ENCODE assay signal across 8 cellular contexts in genomic region chr7:128841961-128842673, GRCh38. TPM values are rescaled to one million over a fixed set of nuclear protein-coding genes. Genes with fewer than 3 reads are reported as not detected.
DNase-seq lines count a peak whose midpoint lies in the region; ATAC-seq, FAIRE-seq and TF ChIP-seq lines count a peak whose summit lies in the region.

No MANE protein-coding gene starts in this region.

- no peak overlapping the region for H3K4me3 ChIP-seq in HEK293 (ENCODE audit: low read depth, low read length)
- no peak overlapping the region; a peak in 1 of 6 replicates for H3K4me3 ChIP-seq in HepG2 (replicated peaks in 1 of 3; ENCODE audit: insufficient read depth in 1 of 3, low read depth in 2 of 3, low read length in 3 of 3)

- no peaks in the 10 kb centered on the region for H3K9me3 ChIP-seq in HEK293 (ENCODE audit: control insufficient read depth, insufficient read depth, low read depth, low read length)
- no peaks in the 10 kb centered on the region for H3K9me3 ChIP-seq in HepG2 (ENCODE audit: low read length)

- DNase-seq in AG20443 (ENCODE audit: low spot score), result peak; percentile 76
- peak in 4 of 5 experiments; percentile 20 to 62 (median 42) for DNase-seq in T-helper 2 cell
- DNase-seq in HepG2 (ENCODE audit: low spot score), result no peak
- DNase-seq in stimulated activated CD8-positive, alpha-beta memory T cell treated with anti-CD3 and anti-CD28 coated beads, Interleukin-2, amount 100 ng/mL, for 48 hours (ENCODE audit: low read depth in 2 of 2), result peak; percentile 41 to 57
- DNase-seq in Ammon's horn (ENCODE audit: low spot score), result no peak
- no peak for DNase-seq in GOT3 (lab: John Stamatoyannopoulos, UW)

- 0 out of 2 replicates have a peak, but pooled peaks have one; percentile 40 for TF ChIP-seq RAD21 in HepG2 (CRISPR knock-in tag; IDR thresholded peaks at IDR 0.05)

- H3K4me2 ChIP-seq in HepG2 (ENCODE audit: low read depth, low read length), result peak overlapping the region; percentile 36; the same call in 1 of the 2 replicates

- H3K79me2 ChIP-seq in HepG2 (ENCODE audit: insufficient read depth, low read length), result no peaks in the 10 kb centered on the region

- peak overlapping the region in 1 of 5 experiments; percentile 41 for H3K27ac Mint-ChIP-seq in brain

- intact Hi-C loops in HepG2 (cut with micrococcal nuclease; ENCODE audit: unreplicated experiment), result no loop called here

- no TSS peak for BruUV-seq in HepG2 (replicated peaks; lab: Mats Ljungman, UMichigan)

- no peak overlapping the region for H3K4me3 Mint-ChIP-seq in brain

- no peaks in the 10 kb centered on the region for H4K20me1 ChIP-seq in HepG2 (ENCODE audit: insufficient read depth, low read length)

- CTCF ChIA-PET in HEK293 (lab: Yijun Ruan, JAX) (interaction anchor here (0.6 to 3.1 kb wide), 12 partner anchors 8 to 445 kb away, joined by 3 to 17 read pairs (median 4); partner anchors contain the start of gene ATP6V1F), HepG2 (lab: Yijun Ruan, JAX; ENCODE audit: low intra/inter-chr PET ratio, low total read pairs) (interaction anchor here (1.6 to 3.0 kb wide), 3 partner anchors 33 to 42 kb away, joined by 6 to 13 read pairs (median 11); no protein-coding TSS in a partner anchor)

- H3K27me3 Mint-ChIP-seq in brain, result peaks cover 3% of the 10 kb centered on the region

- in situ Hi-C loops in HepG2 (cut with HindIII; ENCODE audit: extremely low pct_ligation_motif_present, low pct_unique_long_range_greater_than_20kb), result no loop called here

- WGBS in HepG2 (ENCODE audit: low lambda C conversion rate), result 58% methylated on average over 17 of the region's 35 CpGs

- no peak for FAIRE-seq in HepG2 (lab: Jason Lieb, UNC)

- TF ChIP-seq POLR2A in HepG2 (IDR thresholded peaks at IDR 0.05; ENCODE audit: insufficient read depth in 1 of 2, low read depth in 2 of 2, low read length in 2 of 2), result no peak

- H3K9ac ChIP-seq in HepG2 (ENCODE audit: insufficient read depth, low read depth, low read length), result no peak overlapping the region

- no peaks in the 10 kb centered on the region for H3K4me1 Mint-ChIP-seq in brain

- H2AFZ ChIP-seq in HepG2 (ENCODE audit: low read length), result no peak overlapping the region

- H3K36me3 ChIP-seq in HEK293 (ENCODE audit: control insufficient read depth in 2 of 2, insufficient read depth in 1 of 2, low read length in 2 of 2) (peaks cover 0 to 98% of the 10 kb centered on the region in 2 experiments; a peak in 1 of 3 replicates), HepG2 (replicated peaks in 1 of 2; ENCODE audit: control insufficient read depth in 1 of 2, insufficient read depth in 2 of 2, low read length in 2 of 2) (no peaks in the 10 kb centered on the region)

- peak; percentile 72; the same call in 1 of the 2 replicates for TF ChIP-seq CTCF in HEK293 (tag by site-specific recombination; IDR thresholded peaks at IDR 0.05)
- TF ChIP-seq CTCF in brain (conservative IDR thresholded peaks at IDR 0.05), result peak; percentile 60 to 87
- TF ChIP-seq CTCF in HepG2 (CRISPR knock-in tag; IDR thresholded peaks at IDR 0.05), result peak; percentile 68

- H3K27ac ChIP-seq in HEK293 (ENCODE audit: extremely low read depth, low read depth, low read length), result no peak overlapping the region
- H3K27ac ChIP-seq in HepG2 (ENCODE audit: extremely low read length, insufficient read depth, low read length), result no peak overlapping the region

- TF ChIP-seq EP300 in HepG2 (IDR thresholded peaks at IDR 0.05; ENCODE audit: low read depth in 2 of 2, low read length in 2 of 2) (no peak), HepG2 (CRISPR knock-in tag; IDR thresholded peaks at IDR 0.05; ENCODE audit: borderline replicate concordance) (no peak)

- POLR2A ChIA-PET in HEK293 (lab: Yijun Ruan, JAX), result no interaction called here
- POLR2A ChIA-PET in HepG2 (lab: Yijun Ruan, JAX), result no interaction called here

- peaks cover 29% of the 10 kb centered on the region for H3K36me3 Mint-ChIP-seq in brain

- ATAC-seq in HepG2, result peak; percentile 64

- peaks cover 5 to 15% of the 10 kb centered on the region in 2 experiments; a peak in 2 of 5 replicates for H3K27me3 ChIP-seq in HepG2 (ENCODE audit: control insufficient read depth in 1 of 2, insufficient read depth in 2 of 2, low read length in 2 of 2)

- H3K4me1 ChIP-seq in HEK293 (ENCODE audit: control insufficient read depth, insufficient read depth, low read length) (no peaks in the 10 kb centered on the region), HepG2 (ENCODE audit: insufficient read depth, low read length) (peaks cover 11% of the 10 kb centered on the region)

- H3K9me3 Mint-ChIP-seq in brain, result no peaks in the 10 kb centered on the region

RNA-seq across cellular contexts. Expression of gene FLNC, which starts 11.9 kb away (rescaled TPM):
- polyA plus RNA-seq in brain (ENCODE audit: insufficient read depth, low read depth, low replicate concordance) (7.8 TPM), HepG2 (2011; rRNA removed) (0.01 TPM in 1 of 2 replicates, not detected in the other)
- 0.01 and 0.02 TPM in 2 replicates for total RNA-seq in HepG2 (2016; rRNA removed; fragmentation: Illumina TruSeq; extraction: Trizol)
- total RNA-seq in HepG2 (2016; cell fraction: cytosol; rRNA removed; fragmentation: Illumina TruSeq; extraction: Trizol; ENCODE audit: low read depth), result not detected in 2 replicates
- total RNA-seq in HepG2 (2016; cell fraction: insoluble cytoplasmic fraction; rRNA removed; fragmentation: Illumina TruSeq; extraction: Trizol), result under 0.01 TPM in 1 of 2 replicates, not detected in the other
- total RNA-seq in HepG2 (2016; cell fraction: membrane; rRNA removed; fragmentation: Illumina TruSeq; extraction: Trizol), result not detected in 2 replicates
- 0.06 TPM in 1 of 2 replicates, not detected in the other for total RNA-seq in HepG2 (2016; cell fraction: nucleus; rRNA removed; fragmentation: Illumina TruSeq; extraction: Trizol)
- polyA plus RNA-seq in HepG2 (2011; cell fraction: cytosol; rRNA removed), result 0.01 TPM in 2 replicates
- 0.02 and 0.05 TPM in 2 replicates for polyA plus RNA-seq in HepG2 (2011; cell fraction: nucleus; rRNA removed)
- polyA plus RNA-seq in HepG2 (2012), result 0.01 TPM in 1 of 2 replicates, not detected in the other
- not detected in 2 replicates for polyA plus RNA-seq in HepG2 (2016; cell fraction: cytosol; fragmentation: Illumina TruSeq; extraction: Trizol; ENCODE audit: low read depth)
- polyA plus RNA-seq in HepG2 (2016; cell fraction: insoluble cytoplasmic fraction; fragmentation: Illumina TruSeq; extraction: Trizol; ENCODE audit: low read depth), result not detected in 2 replicates
- polyA plus RNA-seq in HepG2 (2016; cell fraction: membrane; fragmentation: Illumina TruSeq; extraction: Trizol; ENCODE audit: low read depth), result not detected in 2 replicates
- not detected in 2 replicates for polyA plus RNA-seq in HepG2 (2016; cell fraction: nucleus; fragmentation: Illumina TruSeq; extraction: Trizol; ENCODE audit: insufficient read depth, low read depth)
- polyA minus RNA-seq in HepG2 (2011; rRNA and poly(A)+ RNA removed; ENCODE audit: low replicate concordance), result 0.16 and 0.19 TPM in 2 replicates
- 0.09 and 0.10 TPM in 2 replicates for polyA minus RNA-seq in HepG2 (2011; cell fraction: cytosol; rRNA and poly(A)+ RNA removed)
- under 0.01 TPM in 1 of 2 replicates, not detected in the other for polyA minus RNA-seq in HepG2 (2011; cell fraction: nucleus; rRNA and poly(A)+ RNA removed)

RNA-seq across cellular contexts. Expression of gene ATP6V1F, which starts 20.5 kb away (rescaled TPM):
- polyA plus RNA-seq in brain (ENCODE audit: insufficient read depth, low read depth, low replicate concordance), result 392 TPM
- 87.2 and 107 TPM in 2 replicates for total RNA-seq in HepG2 (2016; rRNA removed; fragmentation: Illumina TruSeq; extraction: Trizol)
- total RNA-seq in HepG2 (2016; cell fraction: cytosol; rRNA removed; fragmentation: Illumina TruSeq; extraction: Trizol; ENCODE audit: low read depth), result 91.7 and 127 TPM in 2 replicates
- 86.6 and 128 TPM in 2 replicates for total RNA-seq in HepG2 (2016; cell fraction: insoluble cytoplasmic fraction; rRNA removed; fragmentation: Illumina TruSeq; extraction: Trizol)
- total RNA-seq in HepG2 (2016; cell fraction: membrane; rRNA removed; fragmentation: Illumina TruSeq; extraction: Trizol), result 87.9 and 101 TPM in 2 replicates
- 29.8 and 31.5 TPM in 2 replicates for total RNA-seq in HepG2 (2016; cell fraction: nucleus; rRNA removed; fragmentation: Illumina TruSeq; extraction: Trizol)
- 132 and 144 TPM in 2 replicates for polyA plus RNA-seq in HepG2 (2011; rRNA removed)
- polyA plus RNA-seq in HepG2 (2011; cell fraction: cytosol; rRNA removed), result 149 and 216 TPM in 2 replicates
- 54.3 and 63.6 TPM in 2 replicates for polyA plus RNA-seq in HepG2 (2011; cell fraction: nucleus; rRNA removed)
- 127 and 131 TPM in 2 replicates for polyA plus RNA-seq in HepG2 (2012)
- 134 and 154 TPM in 2 replicates for polyA plus RNA-seq in HepG2 (2016; cell fraction: cytosol; fragmentation: Illumina TruSeq; extraction: Trizol; ENCODE audit: low read depth)
- 186 and 188 TPM in 2 replicates for polyA plus RNA-seq in HepG2 (2016; cell fraction: insoluble cytoplasmic fraction; fragmentation: Illumina TruSeq; extraction: Trizol; ENCODE audit: low read depth)
- polyA plus RNA-seq in HepG2 (2016; cell fraction: membrane; fragmentation: Illumina TruSeq; extraction: Trizol; ENCODE audit: low read depth), result 130 and 137 TPM in 2 replicates
- 74.2 and 75.8 TPM in 2 replicates for polyA plus RNA-seq in HepG2 (2016; cell fraction: nucleus; fragmentation: Illumina TruSeq; extraction: Trizol; ENCODE audit: insufficient read depth, low read depth)
- 39.4 and 64.2 TPM in 2 replicates for polyA minus RNA-seq in HepG2 (2011; rRNA and poly(A)+ RNA removed; ENCODE audit: low replicate concordance)
- polyA minus RNA-seq in HepG2 (2011; cell fraction: cytosol; rRNA and poly(A)+ RNA removed), result 18.0 and 20.1 TPM in 2 replicates
- polyA minus RNA-seq in HepG2 (2011; cell fraction: nucleus; rRNA and poly(A)+ RNA removed), result 9.9 and 10.6 TPM in 2 replicates

RNA-seq across cellular contexts. Expression of gene CCDC136, which starts 50.3 kb away (rescaled TPM):
- polyA plus RNA-seq in brain (ENCODE audit: insufficient read depth, low read depth, low replicate concordance) (33.2 TPM), HepG2 (2011; rRNA removed) (0.38 and 0.47 TPM in 2 replicates)
- 0.04 TPM in 1 of 2 replicates, not detected in the other for total RNA-seq in HepG2 (2016; rRNA removed; fragmentation: Illumina TruSeq; extraction: Trizol)
- not detected in 2 replicates for total RNA-seq in HepG2 (2016; cell fraction: cytosol; rRNA removed; fragmentation: Illumina TruSeq; extraction: Trizol; ENCODE audit: low read depth)
- total RNA-seq in HepG2 (2016; cell fraction: insoluble cytoplasmic fraction; rRNA removed; fragmentation: Illumina TruSeq; extraction: Trizol), result not detected in 2 replicates
- not detected in 2 replicates for total RNA-seq in HepG2 (2016; cell fraction: membrane; rRNA removed; fragmentation: Illumina TruSeq; extraction: Trizol)
- not detected in 2 replicates for total RNA-seq in HepG2 (2016; cell fraction: nucleus; rRNA removed; fragmentation: Illumina TruSeq; extraction: Trizol)
- 0.03 TPM in 1 of 2 replicates, not detected in the other for polyA plus RNA-seq in HepG2 (2011; cell fraction: cytosol; rRNA removed)
- 0.21 and 0.35 TPM in 2 replicates for polyA plus RNA-seq in HepG2 (2011; cell fraction: nucleus; rRNA removed)
- 0.16 and 0.23 TPM in 2 replicates for polyA plus RNA-seq in HepG2 (2012)
- polyA plus RNA-seq in HepG2 (2016; cell fraction: cytosol; fragmentation: Illumina TruSeq; extraction: Trizol; ENCODE audit: low read depth), result not detected in 2 replicates
- not detected in 2 replicates for polyA plus RNA-seq in HepG2 (2016; cell fraction: insoluble cytoplasmic fraction; fragmentation: Illumina TruSeq; extraction: Trizol; ENCODE audit: low read depth)
- not detected in 2 replicates for polyA plus RNA-seq in HepG2 (2016; cell fraction: membrane; fragmentation: Illumina TruSeq; extraction: Trizol; ENCODE audit: low read depth)
- not detected in 2 replicates for polyA plus RNA-seq in HepG2 (2016; cell fraction: nucleus; fragmentation: Illumina TruSeq; extraction: Trizol; ENCODE audit: insufficient read depth, low read depth)
- 0.54 and 0.84 TPM in 2 replicates for polyA minus RNA-seq in HepG2 (2011; rRNA and poly(A)+ RNA removed; ENCODE audit: low replicate concordance)
- not detected in 2 replicates for polyA minus RNA-seq in HepG2 (2011; cell fraction: cytosol; rRNA and poly(A)+ RNA removed)
- 1.2 TPM in 1 of 2 replicates, not detected in the other for polyA minus RNA-seq in HepG2 (2011; cell fraction: nucleus; rRNA and poly(A)+ RNA removed)

Comparison
In these comparisons a context has a peak if more than half of its experiments do, and no peak if none do; other contexts are left out.
1. DNase-seq: peak in AG20443 (single experiment), T-helper 2 cell (4 of 5) and stimulated activated CD8-positive, alpha-beta memory T cell treated with anti-CD3 and anti-CD28 coated beads, Interleukin-2, amount 100 ng/mL, for 48 hours (2 of 2); none in HepG2 (single experiment), Ammon's horn (single experiment) and GOT3 (single experiment).
2. RNA of gene CCDC136, which starts 50.3 kb away (polyA plus RNA-seq): 33.2 TPM in brain (single experiment); 0.03 to 0.47 TPM in HepG2; every median in the first group is over 10 times any median in the second.
3. Peak in every context shown above with its lines, with median percentiles within 50 percentile points of each other: CTCF ChIP-seq.